In genomic region chr1:2345297-2346075, GRCh38 we compare ENCODE assay signal across 1 cellular context.
TF ChIP-seq lines count a peak whose summit lies in the region.

No MANE protein-coding gene starts in this region.

TF ChIP-seq in K562, 482 proteins besides CTCF, POLR2A, EP300 and RAD21:
- TF ChIP-seq CHD2 (IDR thresholded peaks at IDR 0.05; ENCODE audit: low read depth, low read length) (no peak), TAL1 (IDR thresholded peaks at IDR 0.05) (peak; percentile 53; the same call in 1 of the 2 replicates), CBFA2T3 (IDR thresholded peaks at IDR 0.05) (peak; percentile 82), ETV6 (IDR thresholded peaks at IDR 0.05; ENCODE audit: borderline replicate concordance in 1 of 2, low read depth in 2 of 2, low read length in 1 of 2) (no peak), ETV6 (CRISPR knock-in tag; IDR thresholded peaks at IDR 0.05; ENCODE audit: borderline replicate concordance) (no peak), ZNF696 (CRISPR knock-in tag; conservative IDR thresholded peaks at IDR 0.05) (no peak), ARID1B (IDR thresholded peaks at IDR 0.05) (peak; percentile 62; the same call in 1 of the 2 replicates), ZNF212 (CRISPR knock-in tag; IDR thresholded peaks at IDR 0.05) (no peak), FOSL1 (tag; conservative IDR thresholded peaks at IDR 0.05) (peak; percentile 31; the same call in 1 of the 2 replicates), MTA2 (IDR thresholded peaks at IDR 0.05; ENCODE audit: low read depth) (0 out of 2 replicates have a peak, but pooled peaks have one; percentile 17), CXXC5 (CRISPR knock-in tag; IDR thresholded peaks at IDR 0.05) (peak; percentile 22; the same call in 1 of the 2 replicates), NFIC (IDR thresholded peaks at IDR 0.05) (0 out of 2 replicates have a peak, but pooled peaks have one; percentile 23), CREM (IDR thresholded peaks at IDR 0.05; ENCODE audit: low read depth) (peak; percentile 65), SRSF7 (optimal IDR thresholded peaks at IDR 0.05; ENCODE audit: low read depth, low read length) (no peak), ZNF263 (CRISPR knock-in tag; IDR thresholded peaks at IDR 0.05; ENCODE audit: borderline replicate concordance) (no peak), TFAP4 (CRISPR knock-in tag; IDR thresholded peaks at IDR 0.05; ENCODE audit: borderline replicate concordance) (peak; percentile 46; the same call in 1 of the 2 replicates), TCF3 (CRISPR knock-in tag; IDR thresholded peaks at IDR 0.05) (peak; percentile 73), CREB1 (IDR thresholded peaks at IDR 0.05) (no peak), CREB1 (CRISPR knock-in tag; IDR thresholded peaks at IDR 0.05) (peak; percentile 62), ZNF384 (IDR thresholded peaks at IDR 0.05; ENCODE audit: low read depth, low read length) (no peak), CBFA2T2 (conservative IDR thresholded peaks at IDR 0.05) (peak; percentile 68)
- TF ChIP-seq, protein P1, sequence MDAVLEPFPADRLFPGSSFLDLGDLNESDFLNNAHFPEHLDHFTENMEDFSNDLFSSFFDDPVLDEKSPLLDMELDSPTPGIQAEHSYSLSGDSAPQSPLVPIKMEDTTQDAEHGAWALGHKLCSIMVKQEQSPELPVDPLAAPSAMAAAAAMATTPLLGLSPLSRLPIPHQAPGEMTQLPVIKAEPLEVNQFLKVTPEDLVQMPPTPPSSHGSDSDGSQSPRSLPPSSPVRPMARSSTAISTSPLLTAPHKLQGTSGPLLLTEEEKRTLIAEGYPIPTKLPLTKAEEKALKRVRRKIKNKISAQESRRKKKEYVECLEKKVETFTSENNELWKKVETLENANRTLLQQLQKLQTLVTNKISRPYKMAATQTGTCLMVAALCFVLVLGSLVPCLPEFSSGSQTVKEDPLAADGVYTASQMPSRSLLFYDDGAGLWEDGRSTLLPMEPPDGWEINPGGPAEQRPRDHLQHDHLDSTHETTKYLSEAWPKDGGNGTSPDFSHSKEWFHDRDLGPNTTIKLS (IDR thresholded peaks at IDR 0.05; ENCODE audit: borderline replicate concordance, low read depth): no peak
